Comparison of ENCODE assay signal across 16 cellular contexts in the genomic region with DNA sequence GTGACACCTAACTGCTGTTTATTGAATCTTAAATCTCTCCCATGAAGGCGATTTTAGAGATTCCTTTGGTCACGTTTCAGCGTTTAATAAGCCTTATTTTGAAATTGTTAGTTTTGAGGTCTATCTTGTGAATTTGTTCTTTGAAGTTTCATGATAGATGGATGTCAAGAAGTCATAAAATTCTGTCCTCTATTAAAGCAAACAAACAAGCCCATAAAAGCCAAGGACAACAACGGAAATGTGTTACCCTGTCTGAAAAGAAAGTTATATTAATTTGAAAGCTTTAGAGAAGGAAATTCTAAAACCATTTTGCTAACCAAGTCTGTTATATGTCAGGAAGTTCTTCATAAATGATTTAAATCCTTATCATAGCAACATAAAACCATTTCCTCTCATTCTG. TPM values are rescaled to one million over a fixed set of nuclear protein-coding genes. Genes with fewer than 3 reads are reported as not detected.
"Had no signal": no experiment of that assay in that cellular context is flagged by ENCODE, and none has a peak within 500 bp of the region (broad histone marks: within the 10 kb centered on the region; RNA-seq: fewer than 3 reads in every experiment).

No MANE protein-coding gene starts in this region.

- H3K36me3 ChIP-seq: ascending aorta, gastroesophageal sphincter, left lung, uterus had no signal

- FAIRE-seq: islet of Langerhans had no signal

- H3K4me1 ChIP-seq: ascending aorta, uterus had no signal

- H3K4me3 ChIP-seq: ascending aorta, gastroesophageal sphincter, left lung, uterus had no signal

- H3K9me3 ChIP-seq: ascending aorta, gastroesophageal sphincter, left lung, uterus had no signal

- H3K27ac ChIP-seq: ascending aorta had no signal

- DNase-seq: activated CD4-positive, alpha-beta T cell treated with anti-CD3 and anti-CD28 coated beads for 1 hour; activated CD4-positive, alpha-beta T cell treated with anti-CD3 and anti-CD28 coated beads, Interleukin-2, amount 50 U/mL, for 48 hours; activated CD8-positive, alpha-beta memory T cell treated with anti-CD3 and anti-CD28 coated beads, Interleukin-2, amount 10 ng/mL, durations not matched to agents 7 days and 5 days; activated naive CD4-positive, alpha-beta T cell treated with anti-CD3 and anti-CD28 coated beads, Interleukin-2, amount 10 ng/mL, durations not matched to agents 7 days and 5 days; activated T-cell treated with anti-CD3 and anti-CD28 coated beads, Interleukin-2, amount 50 U/mL, for 1 hour; erythroblast; left lung; nephron progenitor cell; T-cell; T-helper 9 cell; uterus had no signal

- H3K27me3 ChIP-seq: ascending aorta, gastroesophageal sphincter, left lung, uterus had no signal

- ATAC-seq: activated CD8-positive, alpha-beta memory T cell treated with anti-CD3 and anti-CD28 coated beads, Interleukin-2, amount 10 ng/mL, durations not matched to agents 7 days and 5 days; gastroesophageal sphincter; sciatic nerve; stimulated activated memory B cell treated with anti-CD40 and anti-IgM and Interleukin-4, amounts not matched to agents 10 μg/mL and 1 μg/mL and 100 μg/mL, for 72 hours; T-cell had no signal

RNA-seq across cellular contexts. Expression of a gene that starts 7.0 kb away (rescaled TPM):
- total RNA-seq: activated CD8-positive, alpha-beta memory T cell treated with anti-CD3 and anti-CD28 coated beads, Interleukin-2, amount 10 ng/mL, durations not matched to agents 7 days and 5 days had no signal
